Comparison of ENCODE assay signal across 1 cellular context in the genomic region with DNA sequence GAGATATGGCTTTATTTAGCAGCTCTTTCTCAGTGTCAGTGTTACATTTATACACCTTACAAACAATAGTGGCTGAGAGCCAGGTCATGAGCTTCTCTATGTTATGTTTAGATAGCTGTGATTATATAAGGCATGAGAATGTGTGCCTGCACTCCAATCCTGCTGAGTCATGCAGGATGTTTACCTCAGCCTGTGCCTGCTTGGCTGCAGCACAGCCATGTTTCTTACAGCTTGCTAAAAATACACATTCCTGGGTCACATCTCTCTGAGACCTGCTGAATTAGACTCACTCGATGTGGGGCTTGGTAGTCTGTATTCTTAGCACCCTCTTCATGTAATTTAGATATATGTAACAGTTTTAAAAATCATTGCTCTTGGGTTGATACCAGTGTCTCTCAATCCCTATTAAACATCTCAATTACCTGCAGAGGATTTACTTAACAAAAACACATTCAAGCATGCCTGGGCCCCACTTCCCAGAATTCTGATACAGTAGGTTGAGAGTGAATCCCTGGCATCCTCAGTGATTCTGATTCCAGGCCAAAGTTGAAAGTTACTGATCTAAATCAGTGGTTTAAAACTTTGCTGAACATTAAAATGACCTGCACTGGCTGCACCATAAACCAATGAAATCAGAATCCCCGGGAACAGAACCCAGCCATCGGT.
TF ChIP-seq lines count a peak whose summit lies in the region.

No MANE protein-coding gene starts in this region.

TF ChIP-seq in K562, 482 proteins besides CTCF, POLR2A, EP300 and RAD21 (continued from another document and continues in another):
- TF ChIP-seq, protein P1, sequence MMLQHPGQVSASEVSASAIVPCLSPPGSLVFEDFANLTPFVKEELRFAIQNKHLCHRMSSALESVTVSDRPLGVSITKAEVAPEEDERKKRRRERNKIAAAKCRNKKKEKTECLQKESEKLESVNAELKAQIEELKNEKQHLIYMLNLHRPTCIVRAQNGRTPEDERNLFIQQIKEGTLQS (IDR thresholded peaks at IDR 0.05): peak; percentile 45; the same call in 1 of the 2 replicates
- TF ChIP-seq, protein P1 (CRISPR knock-in tag; conservative IDR thresholded peaks at IDR 0.05): no peak
- TF ChIP-seq SNAPC5 (CRISPR knock-in tag; IDR thresholded peaks at IDR 0.05) (no peak), VEZF1 (CRISPR knock-in tag; IDR thresholded peaks at IDR 0.05) (no peak; the same call in 1 of the 2 replicates), HNRNPK (IDR thresholded peaks at IDR 0.05; ENCODE audit: low read depth, low read length, poor library complexity, severe bottlenecking) (no peak), ZNF3 (CRISPR knock-in tag; IDR thresholded peaks at IDR 0.05) (no peak), ZBTB34 (CRISPR knock-in tag; IDR thresholded peaks at IDR 0.05) (peak; percentile 52; the same call in 1 of the 2 replicates), CHD2 (IDR thresholded peaks at IDR 0.05; ENCODE audit: low read depth, low read length) (no peak), HNRNPH1 (optimal IDR thresholded peaks at IDR 0.05; ENCODE audit: low read depth, low read length) (no peak), KAT7 (CRISPR knock-in tag; IDR thresholded peaks at IDR 0.05; ENCODE audit: borderline replicate concordance) (no peak), ZKSCAN1 (IDR thresholded peaks at IDR 0.05; ENCODE audit: low read depth, low read length) (no peak), SPI1 (IDR thresholded peaks at IDR 0.05; ENCODE audit: borderline replicate concordance, low read depth, low read length) (no peak), MCM3 (IDR thresholded peaks at IDR 0.05) (no peak), CREM (IDR thresholded peaks at IDR 0.05; ENCODE audit: low read depth) (no peak), CREB1 (IDR thresholded peaks at IDR 0.05) (no peak), CREB1 (CRISPR knock-in tag; IDR thresholded peaks at IDR 0.05) (no peak), POLR2G (IDR thresholded peaks at IDR 0.05; ENCODE audit: low read depth, low read length) (no peak), CAMTA2 (CRISPR knock-in tag; conservative IDR thresholded peaks at IDR 0.05) (no peak), CBFB (CRISPR knock-in tag; IDR thresholded peaks at IDR 0.05) (no peak), UBTF (IDR thresholded peaks at IDR 0.05; ENCODE audit: borderline replicate concordance in 1 of 2, low read depth in 2 of 2, low read length in 2 of 2) (no peak), ELF2 (CRISPR knock-in tag; IDR thresholded peaks at IDR 0.05) (no peak), FOS (IDR thresholded peaks at IDR 0.05; ENCODE audit: extremely low read depth, insufficient read length) (no peak), XRCC3 (IDR thresholded peaks at IDR 0.05) (no peak), TEAD2 (tag; IDR thresholded peaks at IDR 0.05) (peak; percentile 91), KLF10 (CRISPR knock-in tag; IDR thresholded peaks at IDR 0.05) (no peak), FOSL1 (tag; conservative IDR thresholded peaks at IDR 0.05) (peak; percentile 48), NFATC3 (IDR thresholded peaks at IDR 0.05) (no peak), PTRF (tag; IDR thresholded peaks at IDR 0.05) (peak; percentile 89), SMC3 (conservative IDR thresholded peaks at IDR 0.05; ENCODE audit: insufficient read depth, low read depth, low read length) (no peak), ETV1 (tag; conservative IDR thresholded peaks at IDR 0.05; ENCODE audit: low read depth) (peak; percentile 89), NR2C2 (CRISPR knock-in tag; IDR thresholded peaks at IDR 0.05) (no peak), NR2C2 (tag; IDR thresholded peaks at IDR 0.05) (peak; percentile 78), ZNF263 (CRISPR knock-in tag; IDR thresholded peaks at IDR 0.05; ENCODE audit: borderline replicate concordance) (no peak), PHB (CRISPR knock-in tag; IDR thresholded peaks at IDR 0.05) (no peak), ZC3H4 (CRISPR knock-in tag; IDR thresholded peaks at IDR 0.05; ENCODE audit: borderline replicate concordance) (no peak), ASH1L (IDR thresholded peaks at IDR 0.05; ENCODE audit: borderline replicate concordance, low read depth, partially characterized antibody) (no peak)
- TF ChIP-seq, protein P2, sequence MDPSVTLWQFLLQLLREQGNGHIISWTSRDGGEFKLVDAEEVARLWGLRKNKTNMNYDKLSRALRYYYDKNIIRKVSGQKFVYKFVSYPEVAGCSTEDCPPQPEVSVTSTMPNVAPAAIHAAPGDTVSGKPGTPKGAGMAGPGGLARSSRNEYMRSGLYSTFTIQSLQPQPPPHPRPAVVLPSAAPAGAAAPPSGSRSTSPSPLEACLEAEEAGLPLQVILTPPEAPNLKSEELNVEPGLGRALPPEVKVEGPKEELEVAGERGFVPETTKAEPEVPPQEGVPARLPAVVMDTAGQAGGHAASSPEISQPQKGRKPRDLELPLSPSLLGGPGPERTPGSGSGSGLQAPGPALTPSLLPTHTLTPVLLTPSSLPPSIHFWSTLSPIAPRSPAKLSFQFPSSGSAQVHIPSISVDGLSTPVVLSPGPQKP (CRISPR knock-in tag; IDR thresholded peaks at IDR 0.05): no peak
- TF ChIP-seq, protein P3, sequence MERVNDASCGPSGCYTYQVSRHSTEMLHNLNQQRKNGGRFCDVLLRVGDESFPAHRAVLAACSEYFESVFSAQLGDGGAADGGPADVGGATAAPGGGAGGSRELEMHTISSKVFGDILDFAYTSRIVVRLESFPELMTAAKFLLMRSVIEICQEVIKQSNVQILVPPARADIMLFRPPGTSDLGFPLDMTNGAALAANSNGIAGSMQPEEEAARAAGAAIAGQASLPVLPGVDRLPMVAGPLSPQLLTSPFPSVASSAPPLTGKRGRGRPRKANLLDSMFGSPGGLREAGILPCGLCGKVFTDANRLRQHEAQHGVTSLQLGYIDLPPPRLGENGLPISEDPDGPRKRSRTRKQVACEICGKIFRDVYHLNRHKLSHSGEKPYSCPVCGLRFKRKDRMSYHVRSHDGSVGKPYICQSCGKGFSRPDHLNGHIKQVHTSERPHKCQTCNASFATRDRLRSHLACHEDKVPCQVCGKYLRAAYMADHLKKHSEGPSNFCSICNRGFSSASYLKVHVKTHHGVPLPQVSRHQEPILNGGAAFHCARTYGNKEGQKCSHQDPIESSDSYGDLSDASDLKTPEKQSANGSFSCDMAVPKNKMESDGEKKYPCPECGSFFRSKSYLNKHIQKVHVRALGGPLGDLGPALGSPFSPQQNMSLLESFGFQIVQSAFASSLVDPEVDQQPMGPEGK (CRISPR knock-in tag; IDR thresholded peaks at IDR 0.05; ENCODE audit: borderline replicate concordance): no peak
- TF ChIP-seq, protein P4, sequence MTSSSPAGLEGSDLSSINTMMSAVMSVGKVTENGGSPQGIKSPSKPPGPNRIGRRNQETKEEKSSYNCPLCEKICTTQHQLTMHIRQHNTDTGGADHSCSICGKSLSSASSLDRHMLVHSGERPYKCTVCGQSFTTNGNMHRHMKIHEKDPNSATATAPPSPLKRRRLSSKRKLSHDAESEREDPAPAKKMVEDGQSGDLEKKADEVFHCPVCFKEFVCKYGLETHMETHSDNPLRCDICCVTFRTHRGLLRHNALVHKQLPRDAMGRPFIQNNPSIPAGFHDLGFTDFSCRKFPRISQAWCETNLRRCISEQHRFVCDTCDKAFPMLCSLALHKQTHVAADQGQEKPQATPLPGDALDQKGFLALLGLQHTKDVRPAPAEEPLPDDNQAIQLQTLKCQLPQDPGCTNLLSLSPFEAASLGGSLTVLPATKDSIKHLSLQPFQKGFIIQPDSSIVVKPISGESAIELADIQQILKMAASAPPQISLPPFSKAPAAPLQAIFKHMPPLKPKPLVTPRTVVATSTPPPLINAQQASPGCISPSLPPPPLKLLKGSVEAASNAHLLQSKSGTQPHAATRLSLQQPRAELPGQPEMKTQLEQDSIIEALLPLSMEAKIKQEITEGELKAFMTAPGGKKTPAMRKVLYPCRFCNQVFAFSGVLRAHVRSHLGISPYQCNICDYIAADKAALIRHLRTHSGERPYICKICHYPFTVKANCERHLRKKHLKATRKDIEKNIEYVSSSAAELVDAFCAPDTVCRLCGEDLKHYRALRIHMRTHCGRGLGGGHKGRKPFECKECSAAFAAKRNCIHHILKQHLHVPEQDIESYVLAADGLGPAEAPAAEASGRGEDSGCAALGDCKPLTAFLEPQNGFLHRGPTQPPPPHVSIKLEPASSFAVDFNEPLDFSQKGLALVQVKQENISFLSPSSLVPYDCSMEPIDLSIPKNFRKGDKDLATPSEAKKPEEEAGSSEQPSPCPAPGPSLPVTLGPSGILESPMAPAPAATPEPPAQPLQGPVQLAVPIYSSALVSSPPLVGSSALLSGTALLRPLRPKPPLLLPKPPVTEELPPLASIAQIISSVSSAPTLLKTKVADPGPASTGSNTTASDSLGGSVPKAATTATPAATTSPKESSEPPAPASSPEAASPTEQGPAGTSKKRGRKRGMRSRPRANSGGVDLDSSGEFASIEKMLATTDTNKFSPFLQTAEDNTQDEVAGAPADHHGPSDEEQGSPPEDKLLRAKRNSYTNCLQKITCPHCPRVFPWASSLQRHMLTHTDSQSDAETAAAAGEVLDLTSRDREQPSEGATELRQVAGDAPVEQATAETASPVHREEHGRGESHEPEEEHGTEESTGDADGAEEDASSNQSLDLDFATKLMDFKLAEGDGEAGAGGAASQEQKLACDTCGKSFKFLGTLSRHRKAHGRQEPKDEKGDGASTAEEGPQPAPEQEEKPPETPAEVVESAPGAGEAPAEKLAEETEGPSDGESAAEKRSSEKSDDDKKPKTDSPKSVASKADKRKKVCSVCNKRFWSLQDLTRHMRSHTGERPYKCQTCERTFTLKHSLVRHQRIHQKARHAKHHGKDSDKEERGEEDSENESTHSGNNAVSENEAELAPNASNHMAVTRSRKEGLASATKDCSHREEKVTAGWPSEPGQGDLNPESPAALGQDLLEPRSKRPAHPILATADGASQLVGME (CRISPR knock-in tag; IDR thresholded peaks at IDR 0.05): no peak
- TF ChIP-seq, protein P5, sequence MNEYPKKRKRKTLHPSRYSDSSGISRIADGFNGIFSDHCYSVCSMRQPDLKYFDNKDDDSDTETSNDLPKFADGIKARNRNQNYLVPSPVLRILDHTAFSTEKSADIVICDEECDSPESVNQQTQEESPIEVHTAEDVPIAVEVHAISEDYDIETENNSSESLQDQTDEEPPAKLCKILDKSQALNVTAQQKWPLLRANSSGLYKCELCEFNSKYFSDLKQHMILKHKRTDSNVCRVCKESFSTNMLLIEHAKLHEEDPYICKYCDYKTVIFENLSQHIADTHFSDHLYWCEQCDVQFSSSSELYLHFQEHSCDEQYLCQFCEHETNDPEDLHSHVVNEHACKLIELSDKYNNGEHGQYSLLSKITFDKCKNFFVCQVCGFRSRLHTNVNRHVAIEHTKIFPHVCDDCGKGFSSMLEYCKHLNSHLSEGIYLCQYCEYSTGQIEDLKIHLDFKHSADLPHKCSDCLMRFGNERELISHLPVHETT (CRISPR knock-in tag; conservative IDR thresholded peaks at IDR 0.05 in 1 of 2, IDR thresholded peaks at IDR 0.05 in 1 of 2): peak in 1 of 2 experiments; percentile 98; a peak in 2 of 4 replicates
- TF ChIP-seq, protein P6, sequence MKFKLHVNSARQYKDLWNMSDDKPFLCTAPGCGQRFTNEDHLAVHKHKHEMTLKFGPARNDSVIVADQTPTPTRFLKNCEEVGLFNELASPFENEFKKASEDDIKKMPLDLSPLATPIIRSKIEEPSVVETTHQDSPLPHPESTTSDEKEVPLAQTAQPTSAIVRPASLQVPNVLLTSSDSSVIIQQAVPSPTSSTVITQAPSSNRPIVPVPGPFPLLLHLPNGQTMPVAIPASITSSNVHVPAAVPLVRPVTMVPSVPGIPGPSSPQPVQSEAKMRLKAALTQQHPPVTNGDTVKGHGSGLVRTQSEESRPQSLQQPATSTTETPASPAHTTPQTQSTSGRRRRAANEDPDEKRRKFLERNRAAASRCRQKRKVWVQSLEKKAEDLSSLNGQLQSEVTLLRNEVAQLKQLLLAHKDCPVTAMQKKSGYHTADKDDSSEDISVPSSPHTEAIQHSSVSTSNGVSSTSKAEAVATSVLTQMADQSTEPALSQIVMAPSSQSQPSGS (CRISPR knock-in tag; IDR thresholded peaks at IDR 0.05): no peak
